13 cellular contexts compared by ENCODE assay signal in genomic region chr11:114174712-114175495, GRCh38.
A peak's percentile ranks its signal among the peaks of the same experiment; 100 is the strongest.
DNase-seq lines count a peak whose midpoint lies in the region; ATAC-seq, FAIRE-seq and TF ChIP-seq lines count a peak whose summit lies in the region.
"Had no signal": no experiment of that assay in that cellular context is flagged by ENCODE, and none has a peak within 500 bp of the region (broad histone marks: within the 10 kb centered on the region; RNA-seq: fewer than 3 reads in every experiment).

No MANE protein-coding gene starts in this region.

- peaks cover 86% of the 10 kb centered on the region for H3K4me1 Mint-ChIP-seq in stimulated activated effector memory CD8-positive, alpha-beta T cell treated with anti-CD3 and anti-CD28 coated beads, Interleukin-12 subunit alpha, Interleukin-12 subunit beta, amount 100 ng/mL, for 72 hours
- H3K4me1 Mint-ChIP-seq in WTC11, result peaks cover 13% of the 10 kb centered on the region

- H3K27ac ChIP-seq in BLaER1 (no peak overlapping the region), angular gyrus (ENCODE audit: low read depth, low read length) (peak overlapping the region; percentile 70), kidney (ENCODE audit: low read depth in 2 of 2, low read length in 2 of 2) (peak overlapping the region; percentile 71 to 90), osteoblast (ENCODE audit: low read depth, low read length) (no peak overlapping the region)

- H3K4me3 Mint-ChIP-seq in stimulated activated effector memory CD8-positive, alpha-beta T cell treated with anti-CD3 and anti-CD28 coated beads, Interleukin-12 subunit alpha, Interleukin-12 subunit beta, amount 100 ng/mL, for 72 hours, result no peak overlapping the region
- no peak overlapping the region for H3K4me3 Mint-ChIP-seq in WTC11
- H3K4me3 Mint-ChIP-seq: activated CD4-positive, alpha-beta memory T cell treated with anti-CD3 and anti-CD28 coated beads for 36 hours had no signal

- peak; percentile 52 for ATAC-seq in stimulated activated effector memory CD8-positive, alpha-beta T cell treated with anti-CD3 and anti-CD28 coated beads, Interleukin-12 subunit alpha, Interleukin-12 subunit beta, amount 100 ng/mL, for 72 hours
- ATAC-seq in WTC11, result no peak

- peak overlapping the region; percentile 85; the same call in 1 of the 2 replicates for H3K4me2 ChIP-seq in BLaER1
- no peak overlapping the region for H3K4me2 ChIP-seq in osteoblast (ENCODE audit: insufficient read depth, low read length)

- H3K79me2 ChIP-seq in osteoblast (ENCODE audit: insufficient read depth, low read length), result no peaks in the 10 kb centered on the region

- H3K9ac ChIP-seq in BLaER1 (no peak overlapping the region), kidney (ENCODE audit: low read length in 2 of 2) (no peak overlapping the region)

- peaks cover 65% of the 10 kb centered on the region for H3K4me1 ChIP-seq in BLaER1
- H3K4me1 ChIP-seq in kidney (ENCODE audit: control insufficient read depth in 1 of 2, insufficient read depth in 1 of 2, low read depth in 1 of 2, low read length in 2 of 2), result peaks cover 78 to 95% of the 10 kb centered on the region in 2 donors
- H3K4me1 ChIP-seq in osteoblast (ENCODE audit: insufficient read depth, low read length), result no peaks in the 10 kb centered on the region

- POLR2A ChIA-PET in WTC11 (lab: Charles Lee), result no interaction called here

- no peak for DNase-seq in kidney
- DNase-seq in stimulated activated effector memory CD8-positive, alpha-beta T cell treated with anti-CD3 and anti-CD28 coated beads, Interleukin-12 subunit alpha, Interleukin-12 subunit beta, amount 100 ng/mL, for 72 hours (ENCODE audit: low spot score in 2 of 2), result no peak
- no peak for DNase-seq in NCI-H1048 (lab: John Stamatoyannopoulos, UW)
- DNase-seq in activated CD8-positive, alpha-beta memory T cell treated with anti-CD3 and anti-CD28 coated beads, Interleukin-2, amount 50 U/mL, for 48 hours, result no peak
- no peak for DNase-seq in WTC11 (ENCODE audit: low spot score)
- DNase-seq in osteoblast (ENCODE audit: insufficient read length, low spot score, missing footprints), result no peak
- DNase-seq: activated CD4-positive, alpha-beta memory T cell treated with anti-CD3 and anti-CD28 coated beads for 36 hours; activated effector memory CD4-positive, alpha-beta T cell treated with Interleukin-2 at 50 U/mL for 16 hours; MV-4-11; NCI-H2171 treated with DMSO at 0.1 percent for 48 hours; SIG-M5 had no signal

- no peak overlapping the region for H2AFZ ChIP-seq in osteoblast (ENCODE audit: low read length)

- no peaks in the 10 kb centered on the region for H3K27me3 Mint-ChIP-seq in WTC11 (ENCODE audit: low read depth)
- H3K27me3 Mint-ChIP-seq: activated CD4-positive, alpha-beta memory T cell treated with anti-CD3 and anti-CD28 coated beads for 36 hours had no signal

- H3K27me3 ChIP-seq in BLaER1, result no peaks in the 10 kb centered on the region
- peaks cover 80% of the 10 kb centered on the region for H3K27me3 ChIP-seq in osteoblast (ENCODE audit: insufficient read depth, low read length)

- no peak for TF ChIP-seq CTCF in kidney (IDR thresholded peaks at IDR 0.05; ENCODE audit: borderline replicate concordance, extremely low read depth, insufficient read depth)
- no peak for TF ChIP-seq CTCF in WTC11 (IDR thresholded peaks at IDR 0.05)
- no peak for TF ChIP-seq CTCF in osteoblast (IDR thresholded peaks at IDR 0.05; ENCODE audit: extremely low read depth, low read depth, low read length)

- H3K36me3 Mint-ChIP-seq in stimulated activated effector memory CD8-positive, alpha-beta T cell treated with anti-CD3 and anti-CD28 coated beads, Interleukin-12 subunit alpha, Interleukin-12 subunit beta, amount 100 ng/mL, for 72 hours, result peaks cover 25% of the 10 kb centered on the region
- H3K36me3 Mint-ChIP-seq in WTC11, result no peaks in the 10 kb centered on the region
- H3K36me3 Mint-ChIP-seq: activated CD4-positive, alpha-beta memory T cell treated with anti-CD3 and anti-CD28 coated beads for 36 hours had no signal

- H4K20me1 ChIP-seq in BLaER1, result no peaks in the 10 kb centered on the region
- H4K20me1 ChIP-seq in osteoblast (ENCODE audit: insufficient read depth, low read length), result no peaks in the 10 kb centered on the region

- H3K9me3 ChIP-seq in BLaER1 (no peaks in the 10 kb centered on the region), kidney (ENCODE audit: control insufficient read depth in 1 of 2, low read length in 2 of 2) (no peaks in the 10 kb centered on the region), osteoblast (ENCODE audit: low read depth, low read length) (no peaks in the 10 kb centered on the region)

- intact Hi-C loops in kidney (cut with DNase I), result no loop called here

- H3K27ac Mint-ChIP-seq in stimulated activated effector memory CD8-positive, alpha-beta T cell treated with anti-CD3 and anti-CD28 coated beads, Interleukin-12 subunit alpha, Interleukin-12 subunit beta, amount 100 ng/mL, for 72 hours, result peak overlapping the region; percentile 37
- no peak overlapping the region for H3K27ac Mint-ChIP-seq in WTC11
- H3K27ac Mint-ChIP-seq: activated CD4-positive, alpha-beta memory T cell treated with anti-CD3 and anti-CD28 coated beads for 36 hours had no signal

- no peak for FAIRE-seq in kidney (lab: Jason Lieb, UNC)

- no peaks in the 10 kb centered on the region for H3K36me3 ChIP-seq in BLaER1
- H3K36me3 ChIP-seq in kidney (ENCODE audit: control insufficient read depth in 1 of 2, insufficient read depth in 2 of 2, low read length in 2 of 2), result no peaks in the 10 kb centered on the region
- H3K36me3 ChIP-seq in osteoblast (ENCODE audit: insufficient read depth, low read length), result no peaks in the 10 kb centered on the region

- H3K4me3 ChIP-seq in BLaER1 (no peak overlapping the region), kidney (ENCODE audit: low read length in 2 of 2) (no peak overlapping the region), osteoblast (ENCODE audit: insufficient read depth, low read length) (no peak overlapping the region)

- H3K9me3 Mint-ChIP-seq in stimulated activated effector memory CD8-positive, alpha-beta T cell treated with anti-CD3 and anti-CD28 coated beads, Interleukin-12 subunit alpha, Interleukin-12 subunit beta, amount 100 ng/mL, for 72 hours, result no peaks in the 10 kb centered on the region
- no peaks in the 10 kb centered on the region for H3K9me3 Mint-ChIP-seq in WTC11
- H3K9me3 Mint-ChIP-seq: activated CD4-positive, alpha-beta memory T cell treated with anti-CD3 and anti-CD28 coated beads for 36 hours had no signal

- CTCF ChIA-PET in WTC11 (lab: Charles Lee), result interaction anchor here (0.8 to 1.8 kb wide), 3 partner anchors 82 to 279 kb away, joined by 3 to 4 read pairs (median 3); no protein-coding TSS in a partner anchor

TF ChIP-seq in WTC11, 78 proteins besides CTCF, POLR2A, EP300 and RAD21 (continues in another document):
- TF ChIP-seq TP53 (CRISPR knock-in tag; IDR thresholded peaks at IDR 0.05) (no peak), JUN (CRISPR knock-in tag; IDR thresholded peaks at IDR 0.05) (no peak), MXD4 (CRISPR knock-in tag; IDR thresholded peaks at IDR 0.05; ENCODE audit: borderline replicate concordance) (no peak), ARID4B (CRISPR knock-in tag; IDR thresholded peaks at IDR 0.05; ENCODE audit: borderline replicate concordance) (no peak), USF2 (CRISPR knock-in tag; IDR thresholded peaks at IDR 0.05) (no peak), GRHL2 (CRISPR knock-in tag; IDR thresholded peaks at IDR 0.05; ENCODE audit: insufficient replicate concordance, severe bottlenecking) (no peak), SOX15 (CRISPR knock-in tag; IDR thresholded peaks at IDR 0.05) (no peak), JAZF1 (CRISPR knock-in tag; IDR thresholded peaks at IDR 0.05) (no peak), SMAD4 (CRISPR knock-in tag; IDR thresholded peaks at IDR 0.05) (no peak), GABPB1 (CRISPR knock-in tag; IDR thresholded peaks at IDR 0.05) (no peak)

Comparison
In these comparisons a context has a peak if more than half of its experiments do, and no peak if none do; other contexts are left out.
1. H3K27ac ChIP-seq: peak in angular gyrus (single experiment) and kidney (2 of 2); none in BLaER1 (single experiment) and osteoblast (single experiment).